Comparison of ENCODE assay signal across 8 cellular contexts in genomic region chr4:14916554-14917304, GRCh38.
DNase-seq lines count a peak whose midpoint lies in the region; ATAC-seq and TF ChIP-seq lines count a peak whose summit lies in the region.

No MANE protein-coding gene starts in this region.

- H3K36me3 ChIP-seq in mucosa of descending colon (ENCODE audit: low read depth) (no peaks in the 10 kb centered on the region), tibial artery (no peaks in the 10 kb centered on the region)

- H3K9me3 ChIP-seq in mucosa of descending colon, result no peaks in the 10 kb centered on the region
- no peaks in the 10 kb centered on the region for H3K9me3 ChIP-seq in tibial artery

- H3K4me1 ChIP-seq in mucosa of descending colon (ENCODE audit: low read depth) (no peaks in the 10 kb centered on the region), tibial artery (peaks cover 0 to 7% (median 3%) of the 10 kb centered on the region in 4 donors)

- intact Hi-C loops in mucosa of descending colon (cut with DNase I, micrococcal nuclease), result no loop called here
- intact Hi-C loops in tibial artery (cut with DNase I; ENCODE audit: low total_unique reads), result loop anchor here (5.0 kb wide), 1 partner anchor 79 kb away; no protein-coding TSS in a partner anchor

- peak; percentile 60 for ATAC-seq in mucosa of descending colon

- no peak for TF ChIP-seq CTCF in mucosa of descending colon (IDR thresholded peaks at IDR 0.05)
- TF ChIP-seq CTCF in tibial artery (IDR thresholded peaks at IDR 0.05), result no peak

- H3K27ac ChIP-seq in epithelial cell of prostate, result peak overlapping the region; percentile 55
- H3K27ac ChIP-seq in tibial artery, result no peak overlapping the region

- DNase-seq in GM04503 (ENCODE audit: low read depth) (peak; percentile 16), M059J (ENCODE audit: low read depth) (peak; percentile 89), epithelial cell of prostate (ENCODE audit: low read depth, low spot score) (no peak), mucosa of descending colon (no peak), hippocampal formation (lab: John Stamatoyannopoulos, UW) (no peak), activated gamma-delta T cell treated with Interleukin-2 at 50 U/mL for 16 hours (no peak), tibial artery (no peak)
- no peak for DNase-seq in activated CD4-positive, alpha-beta T cell treated with anti-CD3 and anti-CD28 coated beads for 4 hours

- no peaks in the 10 kb centered on the region for H3K27me3 ChIP-seq in tibial artery

- H3K4me3 ChIP-seq in mucosa of descending colon (no peak overlapping the region), tibial artery (no peak overlapping the region)

Comparison
In these comparisons a context has a peak if more than half of its experiments do, and no peak if none do; other contexts are left out.
1. DNase-seq: peak in GM04503 (single experiment) and M059J (single experiment); none in epithelial cell of prostate (single experiment), mucosa of descending colon (0 of 3), hippocampal formation (0 of 2), activated gamma-delta T cell treated with Interleukin-2 at 50 U/mL for 16 hours (single experiment), activated CD4-positive, alpha-beta T cell treated with anti-CD3 and anti-CD28 coated beads for 4 hours (0 of 2) and tibial artery (0 of 2).